8 cellular contexts compared by ENCODE assay signal in the genomic region with DNA sequence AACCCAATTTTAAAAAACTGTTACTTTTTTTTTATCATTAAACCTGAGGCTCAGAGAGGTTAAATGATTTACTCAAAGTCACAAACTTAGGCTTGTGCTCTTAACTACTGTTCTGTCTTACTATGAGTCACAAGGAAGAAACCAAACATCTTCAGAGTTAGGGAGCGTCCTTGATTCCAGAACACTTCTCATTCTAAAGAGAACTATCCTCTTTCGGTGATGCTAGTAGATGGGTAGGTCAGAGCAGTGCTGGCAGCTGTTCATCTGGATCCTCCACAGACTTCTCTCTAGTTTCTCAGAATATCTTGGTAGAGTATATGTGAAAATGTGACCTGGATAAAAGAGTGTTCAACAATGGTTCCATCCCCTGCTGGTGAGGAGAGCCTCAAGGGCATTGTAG. TPM values are rescaled to one million over a fixed set of nuclear protein-coding genes. Genes with fewer than 3 reads are reported as not detected.
DNase-seq lines count a peak whose midpoint lies in the region; ATAC-seq and TF ChIP-seq lines count a peak whose summit lies in the region.

No MANE protein-coding gene starts in this region.

- H3K4me3 Mint-ChIP-seq in mesothelial cell of epicardium, result no peak overlapping the region

- H3K36me3 ChIP-seq in Peyer's patch, result peaks cover 0 to 6% (median 0%) of the 10 kb centered on the region in 3 donors
- H3K36me3 ChIP-seq in fibroblast of lung (ENCODE audit: control insufficient read depth, insufficient read depth, low read length), result no peaks in the 10 kb centered on the region
- H3K36me3 ChIP-seq in right lobe of liver, result no peaks in the 10 kb centered on the region

- H4K20me1 ChIP-seq in fibroblast of lung (ENCODE audit: control insufficient read depth, extremely low read depth, insufficient read depth, low read length), result no peaks in the 10 kb centered on the region

- peak overlapping the region; percentile 97 for H3K4me2 ChIP-seq in fibroblast of lung (ENCODE audit: extremely low read depth, insufficient read depth, low read length)

- H3K4me1 ChIP-seq in Peyer's patch (peaks cover 0 to 76% (median 39%) of the 10 kb centered on the region in 4 donors), fibroblast of lung (ENCODE audit: control insufficient read depth, extremely low read depth, insufficient read depth, low read length) (peaks cover 41% of the 10 kb centered on the region), right lobe of liver (peaks cover 0 to 64% (median 24%) of the 10 kb centered on the region in 4 donors)

- H3K4me1 Mint-ChIP-seq in mesothelial cell of epicardium, result peaks cover 57% of the 10 kb centered on the region

- no peaks in the 10 kb centered on the region for H3K9me3 Mint-ChIP-seq in mesothelial cell of epicardium

- H3K27ac ChIP-seq in Peyer's patch (peak overlapping the region; percentile 23 to 96 (median 88)), fibroblast of lung (ENCODE audit: insufficient read depth, low read length) (peak overlapping the region; percentile 11), right lobe of liver (no peak overlapping the region)

- H3K27me3 ChIP-seq in Peyer's patch (no peaks in the 10 kb centered on the region), fibroblast of lung (ENCODE audit: control insufficient read depth, insufficient read depth, low read length) (no peaks in the 10 kb centered on the region), right lobe of liver (no peaks in the 10 kb centered on the region)

- H3K9ac ChIP-seq in fibroblast of lung (ENCODE audit: insufficient read depth, low read length), result no peak overlapping the region

- no peak overlapping the region for H3K27ac Mint-ChIP-seq in mesothelial cell of epicardium

- H3K4me3 ChIP-seq in AG10803 (ENCODE audit: low read length) (no peak overlapping the region), Peyer's patch (peak overlapping the region in 3 of 4 donors; percentile 18 to 94 (median 20)), fibroblast of lung (replicated peaks in 1 of 4; ENCODE audit: control extremely low read depth in 1 of 4, insufficient read depth in 1 of 4, low read depth in 3 of 4, low read length in 4 of 4) (peak overlapping the region in 3 of 4 experiments; percentile 81 to 87 (median 82)), right lobe of liver (no peak overlapping the region)

- DNase-seq in AG10803 (ENCODE audit: low read depth) (peak; percentile 60), Peyer's patch (no peak), fibroblast of lung (ENCODE audit: low read depth in 2 of 2) (peak; percentile 55 to 63), mesothelial cell of epicardium (ENCODE audit: low spot score in 2 of 2, unreplicated experiment in 2 of 2) (no peak), right lobe of liver (no peak), RPMI8226 (no peak)
- DNase-seq in stimulated activated naive CD8-positive, alpha-beta T cell treated with anti-CD3 and anti-CD28 coated beads, Interleukin-15, Interleukin-2, amounts not matched to agents 100 U/mL and 50 U/mL, for 24 hours, result no peak

- no peaks in the 10 kb centered on the region for H3K36me3 Mint-ChIP-seq in mesothelial cell of epicardium

- ATAC-seq in GM21381 (IDR thresholded peaks at IDR 0.05; ENCODE audit: unreplicated experiment) (peak; percentile 22), right lobe of liver (no peak)
- ATAC-seq in stimulated activated naive CD8-positive, alpha-beta T cell treated with anti-CD3 and anti-CD28 coated beads, Interleukin-15, Interleukin-2, amounts not matched to agents 100 U/mL and 50 U/mL, for 24 hours, result peak; percentile 17

- TF ChIP-seq CTCF in AG10803 (conservative IDR thresholded peaks at IDR 0.05; ENCODE audit: low read length) (peak; percentile 17; the same call in 1 of the 2 replicates), Peyer's patch (IDR thresholded peaks at IDR 0.05) (peak in 1 of 6 experiments; percentile 12), fibroblast of lung (conservative IDR thresholded peaks at IDR 0.05 in 1 of 2, IDR thresholded peaks at IDR 0.05 in 1 of 2; ENCODE audit: low read depth in 1 of 2, low read length in 2 of 2) (no peak), mesothelial cell of epicardium (IDR thresholded peaks at IDR 0.05; ENCODE audit: unreplicated experiment) (no peak), right lobe of liver (IDR thresholded peaks at IDR 0.05) (no peak)

- no peaks in the 10 kb centered on the region for H3K27me3 Mint-ChIP-seq in mesothelial cell of epicardium (ENCODE audit: low read depth)

- H2AFZ ChIP-seq in fibroblast of lung (ENCODE audit: low read length), result no peak overlapping the region

- 46% methylated on average over 2 of the region's 2 CpGs for WGBS in right lobe of liver (ENCODE audit: insufficient coverage, low coverage, low lambda C conversion rate, missing lambda C conversion rate)

- peaks cover 73% of the 10 kb centered on the region for H3K79me2 ChIP-seq in fibroblast of lung (ENCODE audit: control insufficient read depth, insufficient read depth, low read length)

- intact Hi-C loops in right lobe of liver (cut with DNase I), result no loop called here

- TF ChIP-seq POLR2A in Peyer's patch (IDR thresholded peaks at IDR 0.05) (no peak), right lobe of liver (IDR thresholded peaks at IDR 0.05) (no peak)

- H3K9me3 ChIP-seq in Peyer's patch (no peaks in the 10 kb centered on the region), fibroblast of lung (ENCODE audit: control insufficient read depth, insufficient read depth, low read depth, low read length) (no peaks in the 10 kb centered on the region), right lobe of liver (no peaks in the 10 kb centered on the region)

RNA-seq across cellular contexts. Expression of a gene that starts 3.3 kb away (rescaled TPM):
- 10 to 100 TPM; 51.0 to 92.5 (median 82.4) TPM for total RNA-seq in Peyer's patch
- 132 and 209 TPM in 2 replicates for total RNA-seq in fibroblast of lung
- 218 and 253 TPM in 2 replicates for polyA plus RNA-seq in fibroblast of lung
- polyA plus RNA-seq in fibroblast of lung (2012), result 165 and 171 TPM in 2 replicates
- polyA minus RNA-seq in fibroblast of lung (ENCODE audit: low replicate concordance), result 199 and 251 TPM in 2 replicates
- 45.6 to 48.9 TPM (median 46.5 TPM) in 3 replicates for total RNA-seq in mesothelial cell of epicardium
- total RNA-seq in right lobe of liver, result 10 to 100 TPM; 25.6 to 48.8 (median 36.3) TPM

RNA-seq across cellular contexts. Expression of a gene that starts 7.9 kb away (rescaled TPM):
- 10 to 100 TPM; 28.9 to 64.5 (median 59.8) TPM for total RNA-seq in Peyer's patch
- total RNA-seq in fibroblast of lung, result 70.4 and 93.3 TPM in 2 replicates
- 77.2 and 95.4 TPM in 2 replicates for polyA plus RNA-seq in fibroblast of lung
- polyA plus RNA-seq in fibroblast of lung (2012), result 53.2 and 62.6 TPM in 2 replicates
- 13.2 and 18.0 TPM in 2 replicates for polyA minus RNA-seq in fibroblast of lung (ENCODE audit: low replicate concordance)
- total RNA-seq in mesothelial cell of epicardium, result 62.1 to 70.8 TPM (median 67.7 TPM) in 3 replicates
- total RNA-seq in right lobe of liver, result 10 to 100 TPM; 17.2 to 27.3 (median 20.3) TPM

RNA-seq across cellular contexts. Expression of a gene that starts 34.4 kb away (rescaled TPM):
- total RNA-seq in Peyer's patch, result not detected
- 0.51 and 4.0 TPM in 2 replicates for total RNA-seq in fibroblast of lung
- polyA plus RNA-seq in fibroblast of lung, result 0.20 TPM in 2 replicates
- polyA plus RNA-seq in fibroblast of lung (2012), result 0.30 and 0.42 TPM in 2 replicates
- polyA minus RNA-seq in fibroblast of lung (ENCODE audit: low replicate concordance), result not detected in 2 replicates
- total RNA-seq in mesothelial cell of epicardium, result not detected in 3 replicates
- total RNA-seq in right lobe of liver, result under 1 TPM in 3 of 6 experiments, not detected in 3; 0.07 to 0.25 (median 0.13) TPM

RNA-seq across cellular contexts. Expression of a gene that starts 35.9 kb away (rescaled TPM):
- total RNA-seq in Peyer's patch, result 10 to 100 TPM; 36.8 to 49.5 (median 47.1) TPM
- 37.0 and 51.5 TPM in 2 replicates for total RNA-seq in fibroblast of lung
- polyA plus RNA-seq in fibroblast of lung, result 18.0 and 27.5 TPM in 2 replicates
- 19.4 and 28.1 TPM in 2 replicates for polyA plus RNA-seq in fibroblast of lung (2012)
- 9.8 and 31.5 TPM in 2 replicates for polyA minus RNA-seq in fibroblast of lung (ENCODE audit: low replicate concordance)
- total RNA-seq in mesothelial cell of epicardium, result 39.4 to 41.3 TPM (median 39.4 TPM) in 3 replicates
- total RNA-seq in right lobe of liver, result 10 to 100 TPM in 4 of 6 experiments, 1 to 10 TPM in 2; 7.9 to 15.4 (median 11.5) TPM

Comparison
In these comparisons a context has a peak if more than half of its experiments do, and no peak if none do; other contexts are left out.
1. DNase-seq: peak in AG10803 (single experiment) and fibroblast of lung (2 of 2); none in Peyer's patch (0 of 3), stimulated activated naive CD8-positive, alpha-beta T cell treated with anti-CD3 and anti-CD28 coated beads, Interleukin-15, Interleukin-2, amounts not matched to agents 100 U/mL and 50 U/mL, for 24 hours (single experiment), mesothelial cell of epicardium (0 of 2), right lobe of liver (0 of 3) and RPMI8226 (single experiment).
2. H3K4me3 ChIP-seq: peak in Peyer's patch (3 of 4) and fibroblast of lung (3 of 4); none in AG10803 (single experiment) and right lobe of liver (0 of 3).
3. ATAC-seq: peak in GM21381 (single experiment) and stimulated activated naive CD8-positive, alpha-beta T cell treated with anti-CD3 and anti-CD28 coated beads, Interleukin-15, Interleukin-2, amounts not matched to agents 100 U/mL and 50 U/mL, for 24 hours (single experiment); none in right lobe of liver (0 of 4).
4. H3K27ac ChIP-seq: peak in Peyer's patch (4 of 4) and fibroblast of lung (single experiment); none in right lobe of liver (0 of 3).